1 cellular context compared by ENCODE assay signal in the genomic region with DNA sequence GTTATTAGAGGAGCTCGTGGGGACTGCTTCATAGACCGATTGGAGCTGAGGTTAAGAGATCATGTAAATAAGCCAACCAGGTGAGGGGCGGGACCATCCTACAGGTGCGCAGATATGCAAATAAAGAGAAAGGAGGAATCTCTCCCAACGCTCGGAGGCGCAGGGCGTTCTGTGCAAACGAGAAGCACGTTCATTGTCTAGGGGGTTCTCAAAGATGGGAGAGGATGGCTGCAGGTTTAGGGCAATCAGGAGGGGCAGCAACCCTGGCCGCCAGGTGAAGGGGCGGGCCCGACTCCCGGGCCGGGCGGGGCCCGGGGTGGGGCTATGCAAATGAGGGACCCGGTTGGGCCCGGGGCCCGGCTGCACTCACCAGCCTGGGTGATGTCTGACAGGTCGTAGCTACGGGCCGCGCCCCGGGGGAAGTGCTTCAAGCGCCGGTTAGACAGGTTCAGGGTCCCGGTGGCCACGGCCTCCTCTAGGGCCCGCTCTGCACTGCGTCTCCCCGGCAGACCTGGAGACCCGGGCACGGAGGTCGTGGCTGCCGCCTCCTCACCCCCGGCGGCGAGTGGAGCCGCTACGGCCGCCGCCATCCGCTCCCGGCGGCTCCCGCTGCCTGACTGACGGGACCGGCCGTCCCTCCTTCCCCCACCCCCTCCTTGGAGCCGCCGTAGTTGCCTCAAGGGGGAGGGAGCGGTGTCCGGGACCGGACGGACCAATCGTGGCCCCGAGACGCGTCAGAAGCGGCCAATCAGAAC.
TF ChIP-seq lines count a peak whose summit lies in the region.

A gene with protein sequence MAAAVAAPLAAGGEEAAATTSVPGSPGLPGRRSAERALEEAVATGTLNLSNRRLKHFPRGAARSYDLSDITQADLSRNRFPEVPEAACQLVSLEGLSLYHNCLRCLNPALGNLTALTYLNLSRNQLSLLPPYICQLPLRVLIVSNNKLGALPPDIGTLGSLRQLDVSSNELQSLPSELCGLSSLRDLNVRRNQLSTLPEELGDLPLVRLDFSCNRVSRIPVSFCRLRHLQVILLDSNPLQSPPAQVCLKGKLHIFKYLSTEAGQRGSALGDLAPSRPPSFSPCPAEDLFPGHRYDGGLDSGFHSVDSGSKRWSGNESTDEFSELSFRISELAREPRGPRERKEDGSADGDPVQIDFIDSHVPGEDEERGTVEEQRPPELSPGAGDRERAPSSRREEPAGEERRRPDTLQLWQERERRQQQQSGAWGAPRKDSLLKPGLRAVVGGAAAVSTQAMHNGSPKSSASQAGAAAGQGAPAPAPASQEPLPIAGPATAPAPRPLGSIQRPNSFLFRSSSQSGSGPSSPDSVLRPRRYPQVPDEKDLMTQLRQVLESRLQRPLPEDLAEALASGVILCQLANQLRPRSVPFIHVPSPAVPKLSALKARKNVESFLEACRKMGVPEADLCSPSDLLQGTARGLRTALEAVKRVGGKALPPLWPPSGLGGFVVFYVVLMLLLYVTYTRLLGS (minus strand): TSS at position 619 of the 755 bp plus-strand sequence. CDS start 29 bp downstream, at position 590.

TF ChIP-seq in K562, 482 proteins besides CTCF, POLR2A, EP300 and RAD21 (continued from another document):
- TF ChIP-seq, protein P1, sequence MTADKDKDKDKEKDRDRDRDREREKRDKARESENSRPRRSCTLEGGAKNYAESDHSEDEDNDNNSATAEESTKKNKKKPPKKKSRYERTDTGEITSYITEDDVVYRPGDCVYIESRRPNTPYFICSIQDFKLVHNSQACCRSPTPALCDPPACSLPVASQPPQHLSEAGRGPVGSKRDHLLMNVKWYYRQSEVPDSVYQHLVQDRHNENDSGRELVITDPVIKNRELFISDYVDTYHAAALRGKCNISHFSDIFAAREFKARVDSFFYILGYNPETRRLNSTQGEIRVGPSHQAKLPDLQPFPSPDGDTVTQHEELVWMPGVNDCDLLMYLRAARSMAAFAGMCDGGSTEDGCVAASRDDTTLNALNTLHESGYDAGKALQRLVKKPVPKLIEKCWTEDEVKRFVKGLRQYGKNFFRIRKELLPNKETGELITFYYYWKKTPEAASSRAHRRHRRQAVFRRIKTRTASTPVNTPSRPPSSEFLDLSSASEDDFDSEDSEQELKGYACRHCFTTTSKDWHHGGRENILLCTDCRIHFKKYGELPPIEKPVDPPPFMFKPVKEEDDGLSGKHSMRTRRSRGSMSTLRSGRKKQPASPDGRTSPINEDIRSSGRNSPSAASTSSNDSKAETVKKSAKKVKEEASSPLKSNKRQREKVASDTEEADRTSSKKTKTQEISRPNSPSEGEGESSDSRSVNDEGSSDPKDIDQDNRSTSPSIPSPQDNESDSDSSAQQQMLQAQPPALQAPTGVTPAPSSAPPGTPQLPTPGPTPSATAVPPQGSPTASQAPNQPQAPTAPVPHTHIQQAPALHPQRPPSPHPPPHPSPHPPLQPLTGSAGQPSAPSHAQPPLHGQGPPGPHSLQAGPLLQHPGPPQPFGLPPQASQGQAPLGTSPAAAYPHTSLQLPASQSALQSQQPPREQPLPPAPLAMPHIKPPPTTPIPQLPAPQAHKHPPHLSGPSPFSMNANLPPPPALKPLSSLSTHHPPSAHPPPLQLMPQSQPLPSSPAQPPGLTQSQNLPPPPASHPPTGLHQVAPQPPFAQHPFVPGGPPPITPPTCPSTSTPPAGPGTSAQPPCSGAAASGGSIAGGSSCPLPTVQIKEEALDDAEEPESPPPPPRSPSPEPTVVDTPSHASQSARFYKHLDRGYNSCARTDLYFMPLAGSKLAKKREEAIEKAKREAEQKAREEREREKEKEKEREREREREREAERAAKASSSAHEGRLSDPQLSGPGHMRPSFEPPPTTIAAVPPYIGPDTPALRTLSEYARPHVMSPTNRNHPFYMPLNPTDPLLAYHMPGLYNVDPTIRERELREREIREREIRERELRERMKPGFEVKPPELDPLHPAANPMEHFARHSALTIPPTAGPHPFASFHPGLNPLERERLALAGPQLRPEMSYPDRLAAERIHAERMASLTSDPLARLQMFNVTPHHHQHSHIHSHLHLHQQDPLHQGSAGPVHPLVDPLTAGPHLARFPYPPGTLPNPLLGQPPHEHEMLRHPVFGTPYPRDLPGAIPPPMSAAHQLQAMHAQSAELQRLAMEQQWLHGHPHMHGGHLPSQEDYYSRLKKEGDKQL (CRISPR knock-in tag; IDR thresholded peaks at IDR 0.05; ENCODE audit: borderline replicate concordance) = no peak
- TF ChIP-seq MCM7 (IDR thresholded peaks at IDR 0.05) = no peak
- TF ChIP-seq SMAD4 (CRISPR knock-in tag; conservative IDR thresholded peaks at IDR 0.05) = peak; percentile 91
- no peak for TF ChIP-seq TSC22D4 (tag; IDR thresholded peaks at IDR 0.05)
- TF ChIP-seq LCOR (CRISPR knock-in tag; IDR thresholded peaks at IDR 0.05) = 0 out of 2 replicates have a peak, but pooled peaks have one; percentile 70
- TF ChIP-seq PTBP1 (IDR thresholded peaks at IDR 0.05; ENCODE audit: low read depth, low read length) = 0 out of 2 replicates have a peak, but pooled peaks have one; percentile 51
- TF ChIP-seq, protein P2, sequence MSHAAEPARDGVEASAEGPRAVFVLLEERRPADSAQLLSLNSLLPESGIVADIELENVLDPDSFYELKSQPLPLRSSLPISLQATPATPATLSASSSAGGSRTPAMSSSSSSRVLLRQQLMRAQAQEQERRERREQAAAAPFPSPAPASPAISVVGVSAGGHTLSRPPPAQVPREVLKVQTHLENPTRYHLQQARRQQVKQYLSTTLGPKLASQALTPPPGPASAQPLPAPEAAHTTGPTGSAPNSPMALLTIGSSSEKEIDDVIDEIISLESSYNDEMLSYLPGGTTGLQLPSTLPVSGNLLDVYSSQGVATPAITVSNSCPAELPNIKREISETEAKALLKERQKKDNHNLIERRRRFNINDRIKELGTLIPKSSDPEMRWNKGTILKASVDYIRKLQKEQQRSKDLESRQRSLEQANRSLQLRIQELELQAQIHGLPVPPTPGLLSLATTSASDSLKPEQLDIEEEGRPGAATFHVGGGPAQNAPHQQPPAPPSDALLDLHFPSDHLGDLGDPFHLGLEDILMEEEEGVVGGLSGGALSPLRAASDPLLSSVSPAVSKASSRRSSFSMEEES (CRISPR knock-in tag; IDR thresholded peaks at IDR 0.05) = no peak
- TF ChIP-seq ZNF174 (CRISPR knock-in tag; IDR thresholded peaks at IDR 0.05) = no peak
- peak; percentile 67; the same call in 1 of the 2 replicates for TF ChIP-seq MYC (IDR thresholded peaks at IDR 0.05; ENCODE audit: low read depth, low read length)
- TF ChIP-seq MYC (CRISPR knock-in tag; IDR thresholded peaks at IDR 0.05; ENCODE audit: borderline replicate concordance, low read depth) = peak; percentile 87; the same call in 1 of the 2 replicates
- TF ChIP-seq, protein P3, sequence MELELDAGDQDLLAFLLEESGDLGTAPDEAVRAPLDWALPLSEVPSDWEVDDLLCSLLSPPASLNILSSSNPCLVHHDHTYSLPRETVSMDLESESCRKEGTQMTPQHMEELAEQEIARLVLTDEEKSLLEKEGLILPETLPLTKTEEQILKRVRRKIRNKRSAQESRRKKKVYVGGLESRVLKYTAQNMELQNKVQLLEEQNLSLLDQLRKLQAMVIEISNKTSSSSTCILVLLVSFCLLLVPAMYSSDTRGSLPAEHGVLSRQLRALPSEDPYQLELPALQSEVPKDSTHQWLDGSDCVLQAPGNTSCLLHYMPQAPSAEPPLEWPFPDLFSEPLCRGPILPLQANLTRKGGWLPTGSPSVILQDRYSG (tag; conservative IDR thresholded peaks at IDR 0.05; ENCODE audit: low read depth) = no peak
- no peak for TF ChIP-seq MAFG (tag; conservative IDR thresholded peaks at IDR 0.05)
- peak; percentile 93 for TF ChIP-seq PML (IDR thresholded peaks at IDR 0.05; ENCODE audit: low read length)
TF ChIP-seq in K562: peak in this region for 164.
